ENCODE assay signal across 8 cellular contexts in genomic region chrX:30887721-30888120, GRCh38. TPM values are rescaled to one million over a fixed set of nuclear protein-coding genes. Genes with fewer than 3 reads are reported as not detected.
DNase-seq lines count a peak whose midpoint lies in the region; ATAC-seq and TF ChIP-seq lines count a peak whose summit lies in the region.

No MANE protein-coding gene starts in this region.

- POLR2A ChIA-PET in MCF 10A (lab: Yijun Ruan, JAX) = interaction anchor here (1.0 to 3.9 kb wide), 4 partner anchors 9 to 19 kb away, joined by 3 to 49 read pairs (median 16); no protein-coding TSS in a partner anchor
- POLR2A ChIA-PET in naive thymus-derived CD4-positive, alpha-beta T cell (lab: Charles Lee) = interaction anchor here (0.7 to 0.9 kb wide), 2 partner anchors 22 to 62 kb away, joined by 3 to 5 read pairs; no protein-coding TSS in a partner anchor

- H3K36me3 Mint-ChIP-seq in MCF 10A (ENCODE audit: insufficient read depth, unreplicated experiment) (peaks cover 7% of the 10 kb centered on the region), type B pancreatic cell (peaks cover 3% of the 10 kb centered on the region)
- peaks cover 0 to 12% of the 10 kb centered on the region in 2 donors for H3K36me3 Mint-ChIP-seq in activated naive CD4-positive, alpha-beta T cell treated with anti-CD3 and anti-CD28 coated beads, Interleukin-2, amount 50 U/mL, for 72 hours
- peaks cover 0 to 10% (median 0%) of the 10 kb centered on the region in 5 donors for H3K36me3 Mint-ChIP-seq in naive thymus-derived CD4-positive, alpha-beta T cell

- CTCF ChIA-PET in MCF 10A (lab: Yijun Ruan, JAX) = interaction anchor here (0.8 to 1.3 kb wide), 3 partner anchors 9 to 71 kb away, joined by 3 read pairs; no protein-coding TSS in a partner anchor
- CTCF ChIA-PET in naive thymus-derived CD4-positive, alpha-beta T cell (lab: Charles Lee) = no interaction called here

- TF ChIP-seq CTCF in MCF 10A (IDR thresholded peaks at IDR 0.05; ENCODE audit: unreplicated experiment) (no peak), breast epithelium (IDR thresholded peaks at IDR 0.05) (no peak), type B pancreatic cell (conservative IDR thresholded peaks at IDR 0.05) (no peak), mucosa of descending colon (IDR thresholded peaks at IDR 0.05) (no peak)

- intact Hi-C loops in MCF 10A (cut with micrococcal nuclease) = loop anchor here (5.0 kb wide), 1 partner anchor 70 kb away; no protein-coding TSS in a partner anchor
- intact Hi-C loops in breast epithelium (cut with DNase I; ENCODE audit: low total_unique reads) = no loop called here
- intact Hi-C loops in naive thymus-derived CD4-positive, alpha-beta T cell (cut with micrococcal nuclease) = loop anchor here (2.0 to 5.0 kb wide), 5 partner anchors 15 to 250 kb away; no protein-coding TSS in a partner anchor
- intact Hi-C loops in mucosa of descending colon (cut with DNase I, micrococcal nuclease) = no loop called here

- in situ Hi-C loops in KBM-7 (cut with MboI; ENCODE audit: low pct_unique_long_range_greater_than_20kb, low sequenced_read_pairs) = no loop called here

- TF ChIP-seq POLR2A in breast epithelium (IDR thresholded peaks at IDR 0.05) = no peak

- H3K4me3 ChIP-seq in breast epithelium (peak overlapping the region in 1 of 3 donors; percentile 77), mucosa of descending colon (no peak overlapping the region)
- H3K4me3 ChIP-seq in naive thymus-derived CD4-positive, alpha-beta T cell (ENCODE audit: low read length) = peak overlapping the region; percentile 74

- no peak for DNase-seq in MCF 10A (ENCODE audit: unreplicated experiment)
- DNase-seq in breast epithelium (ENCODE audit: low spot score in 2 of 2) = no peak
- DNase-seq in activated naive CD4-positive, alpha-beta T cell treated with anti-CD3 and anti-CD28 coated beads, Interleukin-2, amount 50 U/mL, for 72 hours (ENCODE audit: low spot score in 2 of 2) = peak in 1 of 2 donors; percentile 37
- peak in 2 of 9 donors; percentile 10 to 52 for DNase-seq in naive thymus-derived CD4-positive, alpha-beta T cell
- no peak for DNase-seq in type B pancreatic cell (ENCODE audit: extremely low spot score, unreplicated experiment)
- no peak for DNase-seq in mucosa of descending colon
- no peak for DNase-seq in KBM-7

- H3K4me3 Mint-ChIP-seq in MCF 10A (ENCODE audit: unreplicated experiment) (peak overlapping the region; percentile 89), type B pancreatic cell (peak overlapping the region; percentile 89)
- H3K4me3 Mint-ChIP-seq in naive thymus-derived CD4-positive, alpha-beta T cell = peak overlapping the region; percentile 81 to 92 (median 86)

- H3K36me3 ChIP-seq in breast epithelium = no peaks in the 10 kb centered on the region
- H3K36me3 ChIP-seq in naive thymus-derived CD4-positive, alpha-beta T cell (ENCODE audit: control insufficient read depth in 2 of 3, insufficient read depth in 3 of 3, low read length in 3 of 3) = no peaks in the 10 kb centered on the region
- no peaks in the 10 kb centered on the region for H3K36me3 ChIP-seq in mucosa of descending colon (ENCODE audit: low read depth)

- peaks cover 0 to 3% of the 10 kb centered on the region in 2 donors for H3K4me1 ChIP-seq in breast epithelium
- peaks cover 0 to 6% of the 10 kb centered on the region in 2 donors for H3K4me1 ChIP-seq in naive thymus-derived CD4-positive, alpha-beta T cell (ENCODE audit: control insufficient read depth in 2 of 2, insufficient read depth in 2 of 2, low read length in 2 of 2)
- no peaks in the 10 kb centered on the region for H3K4me1 ChIP-seq in mucosa of descending colon (ENCODE audit: low read depth)

- H3K27ac ChIP-seq in breast epithelium = no peak overlapping the region
- H3K27ac ChIP-seq in naive thymus-derived CD4-positive, alpha-beta T cell (ENCODE audit: low read depth, low read length) = peak overlapping the region; percentile 82

- peaks cover 33% of the 10 kb centered on the region for H3K27me3 Mint-ChIP-seq in MCF 10A (ENCODE audit: insufficient read depth, unreplicated experiment)
- no peaks in the 10 kb centered on the region for H3K27me3 Mint-ChIP-seq in naive thymus-derived CD4-positive, alpha-beta T cell
- no peaks in the 10 kb centered on the region for H3K27me3 Mint-ChIP-seq in type B pancreatic cell

- BruUV-seq in MCF 10A (replicated peaks; lab: Mats Ljungman, UMichigan) = no TSS peak

- ATAC-seq in activated naive CD4-positive, alpha-beta T cell treated with anti-CD3 and anti-CD28 coated beads, Interleukin-2, amount 50 U/mL, for 72 hours = peak; percentile 14 to 27
- no peak for ATAC-seq in naive thymus-derived CD4-positive, alpha-beta T cell
- ATAC-seq in mucosa of descending colon (no peak), HG02852 (IDR thresholded peaks at IDR 0.05; ENCODE audit: unreplicated experiment) (no peak)

- H3K9me3 ChIP-seq in breast epithelium (no peaks in the 10 kb centered on the region), mucosa of descending colon (no peaks in the 10 kb centered on the region)
- no peaks in the 10 kb centered on the region for H3K9me3 ChIP-seq in naive thymus-derived CD4-positive, alpha-beta T cell (ENCODE audit: control insufficient read depth in 2 of 3, low read length in 3 of 3)

- H3K9me3 Mint-ChIP-seq in MCF 10A (ENCODE audit: unreplicated experiment) (no peaks in the 10 kb centered on the region), type B pancreatic cell (peaks cover 5% of the 10 kb centered on the region)
- H3K9me3 Mint-ChIP-seq in activated naive CD4-positive, alpha-beta T cell treated with anti-CD3 and anti-CD28 coated beads, Interleukin-2, amount 50 U/mL, for 72 hours = no peaks in the 10 kb centered on the region
- peaks cover 0 to 3% (median 0%) of the 10 kb centered on the region in 11 donors for H3K9me3 Mint-ChIP-seq in naive thymus-derived CD4-positive, alpha-beta T cell

- peak overlapping the region; percentile 87 for H3K27ac Mint-ChIP-seq in MCF 10A (ENCODE audit: low read depth, unreplicated experiment)
- H3K27ac Mint-ChIP-seq in activated naive CD4-positive, alpha-beta T cell treated with anti-CD3 and anti-CD28 coated beads, Interleukin-2, amount 50 U/mL, for 72 hours = peak overlapping the region; percentile 96 to 98
- H3K27ac Mint-ChIP-seq in naive thymus-derived CD4-positive, alpha-beta T cell = peak overlapping the region in 7 of 9 donors; percentile 44 to 96 (median 78)
- H3K27ac Mint-ChIP-seq in type B pancreatic cell = peak overlapping the region; percentile 74

- H3K4me1 Mint-ChIP-seq in MCF 10A (ENCODE audit: insufficient read depth, unreplicated experiment) = peaks cover 14% of the 10 kb centered on the region
- H3K4me1 Mint-ChIP-seq in naive thymus-derived CD4-positive, alpha-beta T cell = peaks cover 13 to 59% (median 38%) of the 10 kb centered on the region in 7 donors
- H3K4me1 Mint-ChIP-seq in type B pancreatic cell (ENCODE audit: unreplicated experiment) = peaks cover 4% of the 10 kb centered on the region

- H3K27me3 ChIP-seq in breast epithelium = peaks cover 0 to 28% of the 10 kb centered on the region in 2 donors
- H3K27me3 ChIP-seq in naive thymus-derived CD4-positive, alpha-beta T cell (ENCODE audit: control insufficient read depth in 2 of 2, insufficient read depth in 2 of 2, low read length in 2 of 2) = no peaks in the 10 kb centered on the region

RNA-seq across cellular contexts. Expression of gene TAB3, which starts 1.3 kb away (rescaled TPM):
- total RNA-seq in MCF 10A (2022) (27.5 and 28.4 TPM in 2 replicates), breast epithelium (10 to 100 TPM; 20.6 to 40.5 (median 27.2) TPM), type B pancreatic cell (ENCODE audit: low replicate concordance) (26.1 and 48.9 TPM in 2 replicates), mucosa of descending colon (10 to 100 TPM; 18.6 to 20.7 (median 20.1) TPM)
- 10 to 100 TPM; 19.5 to 25.2 TPM for total RNA-seq in activated naive CD4-positive, alpha-beta T cell treated with anti-CD3 and anti-CD28 coated beads, Interleukin-2, amount 50 U/mL, for 72 hours
- total RNA-seq in naive thymus-derived CD4-positive, alpha-beta T cell = 10 to 100 TPM; 17.5 to 24.8 (median 20.8) TPM
- polyA plus RNA-seq in naive thymus-derived CD4-positive, alpha-beta T cell = 1 to 10 TPM; 4.0 to 5.6 TPM

Comparison
In these comparisons a context has a peak if more than half of its experiments do, and no peak if none do; other contexts are left out.
1. intact Hi-C loops: an anchor here in MCF 10A (5.0 kb wide) and naive thymus-derived CD4-positive, alpha-beta T cell (2.0 to 5.0 kb wide); none called in breast epithelium and mucosa of descending colon.
2. ATAC-seq: peak in activated naive CD4-positive, alpha-beta T cell treated with anti-CD3 and anti-CD28 coated beads, Interleukin-2, amount 50 U/mL, for 72 hours (2 of 2); none in naive thymus-derived CD4-positive, alpha-beta T cell (single experiment), mucosa of descending colon (single experiment) and HG02852 (single experiment).
3. Peak in every context shown above with its lines, with median percentiles within 50 percentile points of each other: H3K27ac Mint-ChIP-seq and H3K4me3 Mint-ChIP-seq.